Comparison of ENCODE assay signal across 9 cellular contexts in the genomic region with DNA sequence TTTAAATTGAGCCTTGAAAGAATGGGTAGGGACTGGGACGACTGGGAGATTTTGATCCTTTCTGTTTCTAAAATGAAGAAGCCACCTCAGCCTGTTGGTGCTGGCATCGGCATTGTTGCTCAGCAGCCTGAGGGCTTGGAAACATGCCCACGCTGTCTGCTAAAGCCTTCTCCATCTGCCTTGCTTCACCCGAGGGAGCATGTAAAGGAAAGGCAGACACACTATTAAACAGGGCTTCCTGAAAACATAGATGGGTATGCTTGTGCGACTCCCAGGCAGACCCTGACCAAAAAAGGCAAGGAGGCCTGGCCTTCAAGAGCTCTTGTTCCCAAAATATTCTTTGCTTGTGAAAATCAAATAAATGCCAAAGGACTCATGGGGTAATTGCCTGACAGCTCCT.
DNase-seq lines count a peak whose midpoint lies in the region; ATAC-seq and TF ChIP-seq lines count a peak whose summit lies in the region.
"Had no signal": no experiment of that assay in that cellular context is flagged by ENCODE, and none has a peak within 500 bp of the region (broad histone marks: within the 10 kb centered on the region; RNA-seq: fewer than 3 reads in every experiment).

No MANE protein-coding gene starts in this region.

- TF ChIP-seq EP300 in gastroesophageal sphincter (IDR thresholded peaks at IDR 0.05) = no peak

- peak overlapping the region in 3 of 4 donors; percentile 31 to 63 (median 47) for H3K27ac ChIP-seq in gastroesophageal sphincter
- H3K27ac ChIP-seq: spleen had no signal

- TF ChIP-seq POLR2A in gastroesophageal sphincter (IDR thresholded peaks at IDR 0.05) = no peak

- POLR2A ChIA-PET in activated CD4-positive, alpha-beta memory T cell treated with anti-CD3 and anti-CD28 coated beads, Interleukin-2, amount 10 ng/mL, durations not matched to agents 7 days and 5 days (lab: Charles Lee) = no interaction called here
- POLR2A ChIA-PET in activated CD8-positive, alpha-beta T cell treated with anti-CD3 and anti-CD28 coated beads, Interleukin-2, amount 10 ng/mL, durations not matched to agents 7 days and 5 days (lab: Charles Lee) = no interaction called here

- no peaks in the 10 kb centered on the region for H3K36me3 Mint-ChIP-seq in T-helper 17 cell (ENCODE audit: low read depth)
- H3K36me3 Mint-ChIP-seq in activated CD4-positive, alpha-beta memory T cell treated with anti-CD3 and anti-CD28 coated beads, Interleukin-2, amount 10 ng/mL, durations not matched to agents 7 days and 5 days (ENCODE audit: low read depth) = no peaks in the 10 kb centered on the region
- H3K36me3 Mint-ChIP-seq in activated CD8-positive, alpha-beta T cell treated with anti-CD3 and anti-CD28 coated beads, Interleukin-2, amount 10 ng/mL, durations not matched to agents 7 days and 5 days (ENCODE audit: low read depth) = no peaks in the 10 kb centered on the region

- H3K36me3 ChIP-seq in gastroesophageal sphincter = no peaks in the 10 kb centered on the region
- no peaks in the 10 kb centered on the region for H3K36me3 ChIP-seq in skeletal muscle satellite cell (ENCODE audit: insufficient read depth, low read length)
- H3K36me3 ChIP-seq: spleen had no signal

- 11 to 29% methylated on average over 3 to 4 of the region's 5 CpGs for WGBS in gastroesophageal sphincter (ENCODE audit: low coverage in 1 of 2), 2 donors

- no peaks in the 10 kb centered on the region for H3K4me1 Mint-ChIP-seq in T-helper 17 cell
- no peaks in the 10 kb centered on the region for H3K4me1 Mint-ChIP-seq in activated CD4-positive, alpha-beta memory T cell treated with anti-CD3 and anti-CD28 coated beads, Interleukin-2, amount 10 ng/mL, durations not matched to agents 7 days and 5 days
- no peaks in the 10 kb centered on the region for H3K4me1 Mint-ChIP-seq in activated CD8-positive, alpha-beta T cell treated with anti-CD3 and anti-CD28 coated beads, Interleukin-2, amount 10 ng/mL, durations not matched to agents 7 days and 5 days (ENCODE audit: low read depth)

- H3K27ac Mint-ChIP-seq in T-helper 17 cell = peak overlapping the region; percentile 63
- H3K27ac Mint-ChIP-seq in activated CD4-positive, alpha-beta memory T cell treated with anti-CD3 and anti-CD28 coated beads, Interleukin-2, amount 10 ng/mL, durations not matched to agents 7 days and 5 days = no peak overlapping the region
- H3K27ac Mint-ChIP-seq in activated CD8-positive, alpha-beta T cell treated with anti-CD3 and anti-CD28 coated beads, Interleukin-2, amount 10 ng/mL, durations not matched to agents 7 days and 5 days = no peak overlapping the region

- TF ChIP-seq CTCF in gastroesophageal sphincter (IDR thresholded peaks at IDR 0.05) = no peak

- peak overlapping the region; percentile 38 for H3K4me2 ChIP-seq in skeletal muscle satellite cell (ENCODE audit: low read length)

- no peaks in the 10 kb centered on the region for H3K9me3 Mint-ChIP-seq in activated CD4-positive, alpha-beta memory T cell treated with anti-CD3 and anti-CD28 coated beads, Interleukin-2, amount 10 ng/mL, durations not matched to agents 7 days and 5 days
- H3K9me3 Mint-ChIP-seq in activated CD8-positive, alpha-beta T cell treated with anti-CD3 and anti-CD28 coated beads, Interleukin-2, amount 10 ng/mL, durations not matched to agents 7 days and 5 days (ENCODE audit: insufficient read depth) = no peaks in the 10 kb centered on the region

- H3K4me3 ChIP-seq in gastroesophageal sphincter (no peak overlapping the region), skeletal muscle satellite cell (ENCODE audit: low read length) (no peak overlapping the region)
- H3K4me3 ChIP-seq: spleen had no signal

- H3K27me3 Mint-ChIP-seq in T-helper 17 cell = no peaks in the 10 kb centered on the region
- H3K27me3 Mint-ChIP-seq in activated CD4-positive, alpha-beta memory T cell treated with anti-CD3 and anti-CD28 coated beads, Interleukin-2, amount 10 ng/mL, durations not matched to agents 7 days and 5 days = no peaks in the 10 kb centered on the region
- H3K27me3 Mint-ChIP-seq in activated CD8-positive, alpha-beta T cell treated with anti-CD3 and anti-CD28 coated beads, Interleukin-2, amount 10 ng/mL, durations not matched to agents 7 days and 5 days (ENCODE audit: low read depth) = no peaks in the 10 kb centered on the region

- H3K4me1 ChIP-seq in gastroesophageal sphincter (peaks cover 0 to 23% (median 3%) of the 10 kb centered on the region in 3 donors), skeletal muscle satellite cell (ENCODE audit: control insufficient read depth, insufficient read depth, low read length) (peaks cover 12% of the 10 kb centered on the region)
- H3K4me1 ChIP-seq: spleen had no signal

- no peaks in the 10 kb centered on the region for H3K9me3 ChIP-seq in T-helper 17 cell (ENCODE audit: control insufficient read depth, low read length, poor library complexity, severe bottlenecking)
- no peaks in the 10 kb centered on the region for H3K9me3 ChIP-seq in gastroesophageal sphincter
- no peaks in the 10 kb centered on the region for H3K9me3 ChIP-seq in skeletal muscle satellite cell (replicated peaks; ENCODE audit: low read length)
- H3K9me3 ChIP-seq: spleen had no signal

- DNase-seq in HCEC 1CT = peak; percentile 15
- no peak for DNase-seq in T-helper 17 cell
- no peak for DNase-seq in activated CD4-positive, alpha-beta memory T cell treated with anti-CD3 and anti-CD28 coated beads, Interleukin-2, amount 10 ng/mL, durations not matched to agents 7 days and 5 days
- DNase-seq in stimulated activated naive CD4-positive, alpha-beta T cell treated with Interleukin-2 at 50 U/mL for 16 hours (lab: John Stamatoyannopoulos, UW) = no peak
- no peak for DNase-seq in activated CD8-positive, alpha-beta T cell treated with anti-CD3 and anti-CD28 coated beads, Interleukin-2, amount 10 ng/mL, durations not matched to agents 7 days and 5 days
- DNase-seq in NCI-H187 (lab: John Stamatoyannopoulos, UW) = no peak
- DNase-seq: spleen had no signal

- no peak overlapping the region for H3K9ac ChIP-seq in skeletal muscle satellite cell (ENCODE audit: low read depth, low read length)

- CTCF ChIA-PET in activated CD4-positive, alpha-beta memory T cell treated with anti-CD3 and anti-CD28 coated beads, Interleukin-2, amount 10 ng/mL, durations not matched to agents 7 days and 5 days (lab: Charles Lee) = no interaction called here
- CTCF ChIA-PET in activated CD8-positive, alpha-beta T cell treated with anti-CD3 and anti-CD28 coated beads, Interleukin-2, amount 10 ng/mL, durations not matched to agents 7 days and 5 days (lab: Charles Lee) = no interaction called here

- ATAC-seq in T-helper 17 cell (no peak), gastroesophageal sphincter (no peak)
- ATAC-seq in activated CD8-positive, alpha-beta T cell treated with anti-CD3 and anti-CD28 coated beads, Interleukin-2, amount 10 ng/mL, durations not matched to agents 7 days and 5 days = no peak

- H3K4me3 Mint-ChIP-seq in T-helper 17 cell = no peak overlapping the region
- no peak overlapping the region for H3K4me3 Mint-ChIP-seq in activated CD4-positive, alpha-beta memory T cell treated with anti-CD3 and anti-CD28 coated beads, Interleukin-2, amount 10 ng/mL, durations not matched to agents 7 days and 5 days
- H3K4me3 Mint-ChIP-seq in activated CD8-positive, alpha-beta T cell treated with anti-CD3 and anti-CD28 coated beads, Interleukin-2, amount 10 ng/mL, durations not matched to agents 7 days and 5 days = no peak overlapping the region

- no peaks in the 10 kb centered on the region for H3K27me3 ChIP-seq in gastroesophageal sphincter
- H3K27me3 ChIP-seq in skeletal muscle satellite cell (ENCODE audit: control insufficient read depth, insufficient read depth, low read length) = no peaks in the 10 kb centered on the region
- H3K27me3 ChIP-seq: spleen had no signal
